ENCODE assay signal across 11 cellular contexts in the genomic region with DNA sequence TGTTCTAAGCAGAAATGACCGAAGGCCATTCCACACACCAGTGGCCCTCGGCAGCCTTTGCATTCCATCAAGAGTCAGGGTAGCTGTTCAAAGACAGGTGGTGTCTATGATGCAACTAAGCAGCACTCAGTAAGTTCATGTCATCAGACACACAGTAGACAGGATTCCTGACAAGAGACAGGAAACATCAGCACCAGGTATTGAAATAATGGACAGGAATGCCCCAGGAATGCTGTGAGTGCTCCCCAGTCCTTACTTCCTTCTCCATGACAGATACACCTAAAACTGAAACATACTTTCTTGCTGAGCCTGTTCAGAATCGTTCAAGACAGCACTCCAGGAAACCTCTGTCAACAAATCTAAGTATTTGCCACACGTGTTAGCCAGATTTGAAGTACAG.
"Had no signal": no experiment of that assay in that cellular context is flagged by ENCODE, and none has a peak within 500 bp of the region (broad histone marks: within the 10 kb centered on the region; RNA-seq: fewer than 3 reads in every experiment).

No MANE protein-coding gene starts in this region.

- H3K9me3 Mint-ChIP-seq: naive thymus-derived CD8-positive, alpha-beta T cell had no signal

- ATAC-seq: gastroesophageal sphincter; naive thymus-derived CD8-positive, alpha-beta T cell had no signal

- H3K27me3 ChIP-seq: gastroesophageal sphincter, spleen, suprapubic skin had no signal

- H3K4me3 ChIP-seq: gastroesophageal sphincter, spleen, suprapubic skin had no signal

- H3K27ac ChIP-seq: gastroesophageal sphincter, spleen, suprapubic skin had no signal

- H3K4me3 Mint-ChIP-seq: naive thymus-derived CD8-positive, alpha-beta T cell had no signal

- H3K9me3 ChIP-seq: gastroesophageal sphincter, spleen, suprapubic skin had no signal

- DNase-seq: activated CD4-positive, alpha-beta T cell treated with anti-CD3 and anti-CD28 coated beads for 1 hour; activated CD4-positive, alpha-beta T cell treated with anti-CD3 and anti-CD28 coated beads, Interleukin-2, amount 50 U/mL, for 48 hours; aorta; naive thymus-derived CD8-positive, alpha-beta T cell; posterior cingulate gyrus; spleen; stimulated activated CD4-positive, alpha-beta T cell treated with anti-CD3 and anti-CD28 coated beads, Interleukin-2, amount 100 ng/mL, for 24 hours; stimulated activated naive CD4-positive, alpha-beta T cell treated with Interleukin-2 at 50 U/mL for 16 hours; T-helper 9 cell had no signal
